17 cellular contexts compared by ENCODE assay signal in genomic region chr7:51307811-51308737, GRCh38. TPM values are rescaled to one million over a fixed set of nuclear protein-coding genes. Genes with fewer than 3 reads are reported as not detected.
DNase-seq lines count a peak whose midpoint lies in the region; ATAC-seq and TF ChIP-seq lines count a peak whose summit lies in the region.
"Had no signal": no experiment of that assay in that cellular context is flagged by ENCODE, and none has a peak within 500 bp of the region (broad histone marks: within the 10 kb centered on the region; RNA-seq: fewer than 3 reads in every experiment).

No MANE protein-coding gene starts in this region.

- H3K4me3 ChIP-seq in adipocyte (ENCODE audit: low read length) (peak overlapping the region; percentile 10), smooth muscle cell (no peak overlapping the region)
- H3K4me3 ChIP-seq: right lobe of liver, testis had no signal

- H3K4me1 ChIP-seq in adipocyte (ENCODE audit: control insufficient read depth, insufficient read depth, low read length) (peaks cover 14% of the 10 kb centered on the region), smooth muscle cell (ENCODE audit: low read depth) (peaks cover 15% of the 10 kb centered on the region)
- H3K4me1 ChIP-seq: testis had no signal

- H3F3A ChIP-seq in smooth muscle cell (ENCODE audit: low read depth): peaks cover 3% of the 10 kb centered on the region

- H3K9me3 ChIP-seq in adipocyte (ENCODE audit: control insufficient read depth, low read length) (no peaks in the 10 kb centered on the region), smooth muscle cell (replicated peaks; ENCODE audit: low read depth) (no peaks in the 10 kb centered on the region)
- H3K9me3 ChIP-seq: neutrophil, right lobe of liver, testis had no signal

- peak; percentile 51 to 71 for ATAC-seq in left cardiac atrium
- ATAC-seq: HCT116 had no signal

- H4K20me1 ChIP-seq in smooth muscle cell (ENCODE audit: low read depth): no peaks in the 10 kb centered on the region

- H3K27ac ChIP-seq in smooth muscle cell (ENCODE audit: low read depth): peak overlapping the region; percentile 85
- H3K27ac ChIP-seq: neutrophil, right lobe of liver, testis had no signal

- 27% methylated on average over 12 of the region's 12 CpGs for WGBS in smooth muscle cell (ENCODE audit: low lambda C conversion rate)

- H3K4me2 ChIP-seq in smooth muscle cell: peak overlapping the region; percentile 74

- peaks cover 23% of the 10 kb centered on the region for H3K27me3 ChIP-seq in adipocyte (replicated peaks; ENCODE audit: control insufficient read depth, insufficient read depth, low read length)
- no peaks in the 10 kb centered on the region for H3K27me3 ChIP-seq in smooth muscle cell (ENCODE audit: low read depth)
- H3K27me3 ChIP-seq: right lobe of liver, testis had no signal

- TF ChIP-seq CTCF in smooth muscle cell (IDR thresholded peaks at IDR 0.05; ENCODE audit: borderline replicate concordance, insufficient read depth, poor library complexity, severe bottlenecking): no peak

- H3K79me2 ChIP-seq in smooth muscle cell (ENCODE audit: low read depth): peaks cover 19% of the 10 kb centered on the region

- intact Hi-C loops in left cardiac atrium (cut with DNase I): no loop called here

- DNase-seq in NCI-H187 treated with DMSO at 0.1 percent for 48 hours (lab: John Stamatoyannopoulos, UW) (peak; percentile 59), adipocyte (ENCODE audit: low read depth) (no peak), left cardiac atrium (no peak), smooth muscle cell (lab: John Stamatoyannopoulos, UW; ENCODE audit: unreplicated experiment) (no peak), T-helper 2 cell (no peak), NCI-H774 (lab: John Stamatoyannopoulos, UW) (no peak)
- DNase-seq in activated naive CD4-positive, alpha-beta T cell treated with anti-CD3 and anti-CD28 coated beads, Interleukin-2, amount 50 U/mL, for 16 hours: no peak
- DNase-seq: activated CD4-positive, alpha-beta memory T cell treated with anti-CD3 and anti-CD28 coated beads for 36 hours; activated T-cell treated with anti-CD3 and anti-CD28 coated beads, Interleukin-2, amount 50 U/mL, for 24 hours; midbrain; NCI-H1694 treated with DMSO at 0.1 percent for 48 hours; right lobe of liver; stimulated activated CD4-positive, alpha-beta T cell treated with anti-CD3 and anti-CD28 coated beads, Interleukin-1b, Interleukin-23, amount 100 ng/mL, for 48 hours; testis had no signal

- H3K36me3 ChIP-seq in adipocyte (ENCODE audit: control insufficient read depth, insufficient read depth, low read length, severe bottlenecking) (no peaks in the 10 kb centered on the region), smooth muscle cell (ENCODE audit: low read depth) (no peaks in the 10 kb centered on the region)
- H3K36me3 ChIP-seq: neutrophil, right lobe of liver had no signal

- no peak overlapping the region for H3K9ac ChIP-seq in adipocyte (ENCODE audit: low read length)
- peak overlapping the region; percentile 25 for H3K9ac ChIP-seq in smooth muscle cell (ENCODE audit: low read depth)

- no peak overlapping the region for H2AFZ ChIP-seq in smooth muscle cell (ENCODE audit: low read depth)

RNA-seq across cellular contexts. Expression of gene COBL, which starts 8.5 kb away (rescaled TPM):
- 10 to 100 TPM; 28.1 to 36.0 TPM for total RNA-seq in left cardiac atrium
- 2.5 and 2.8 TPM in 2 replicates for total RNA-seq in smooth muscle cell
- 0.47 and 0.97 TPM in 2 replicates for polyA plus RNA-seq in smooth muscle cell
- total RNA-seq: activated CD4-positive, alpha-beta memory T cell treated with anti-CD3 and anti-CD28 coated beads for 36 hours had no signal
- polyA plus RNA-seq: endothelial cell of umbilical vein had no signal
